In the genomic region with DNA sequence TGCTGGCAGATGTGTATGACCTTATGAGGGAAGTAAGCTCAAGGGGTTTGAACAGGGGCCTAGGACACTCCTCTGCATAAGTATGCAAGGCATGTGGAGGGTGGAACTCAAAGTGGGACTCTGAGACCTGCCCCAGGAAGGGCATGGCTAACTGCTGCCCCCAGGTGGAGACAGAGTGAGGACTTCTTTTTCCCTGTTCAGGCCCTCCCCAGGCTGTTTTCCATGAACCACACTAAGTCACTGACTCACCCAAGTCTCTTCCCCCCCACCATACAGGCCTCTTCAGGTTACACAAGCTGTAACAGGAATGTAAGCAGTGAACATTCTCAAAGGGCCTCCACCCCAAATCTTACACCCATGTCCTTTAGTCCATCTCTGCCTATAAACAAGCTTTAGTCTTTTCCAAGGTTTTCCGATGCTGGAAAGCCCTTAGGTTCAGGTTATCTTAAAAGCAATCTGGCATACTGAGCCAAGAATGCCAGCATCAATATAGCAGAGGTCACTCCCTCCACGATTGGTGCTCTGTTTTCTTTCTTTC, we compare ENCODE assay signal across 8 cellular contexts.
A peak's percentile ranks its signal among the peaks of the same experiment; 100 is the strongest.
DNase-seq lines count a peak whose midpoint lies in the region; ATAC-seq and TF ChIP-seq lines count a peak whose summit lies in the region.

No MANE protein-coding gene starts in this region.

- H3K4me1 ChIP-seq in DOHH2 (ENCODE audit: control insufficient read depth, low read length) (peaks cover 54% of the 10 kb centered on the region), KMS-11 (ENCODE audit: low read depth, poor library complexity, severe bottlenecking) (peaks cover 95% of the 10 kb centered on the region)

- TF ChIP-seq CTCF in DOHH2 (IDR thresholded peaks at IDR 0.05; ENCODE audit: low read depth, low read length, poor library complexity, severe bottlenecking) (peak; percentile 65), KMS-11 (conservative IDR thresholded peaks at IDR 0.05; ENCODE audit: low read depth, low read length) (peak; percentile 74)

- no peak overlapping the region for H2AFZ ChIP-seq in KMS-11 (ENCODE audit: low read depth)

- peak; percentile 89 for DNase-seq in T1000 (lab: John Stamatoyannopoulos, UW)
- peak; percentile 72 for DNase-seq in brain pericyte (ENCODE audit: low read depth, low spot score)
- DNase-seq in inferior parietal cortex (ENCODE audit: extremely low spot score), result peak; percentile 58
- DNase-seq in stimulated activated CD4-positive, alpha-beta T cell treated with anti-CD3 and anti-CD28 coated beads, Interleukin-12 subunit alpha, Interleukin-12 subunit beta, amount 100 ng/mL, for 48 hours (ENCODE audit: low read depth in 2 of 3, low spot score in 1 of 3), result peak in 2 of 3 donors; percentile 66 to 68

- H3K27me3 ChIP-seq in DOHH2 (ENCODE audit: control insufficient read depth, low read length) (no peaks in the 10 kb centered on the region), KMS-11 (ENCODE audit: insufficient read depth, low read depth) (no peaks in the 10 kb centered on the region)

- H3K36me3 ChIP-seq in DOHH2 (ENCODE audit: control insufficient read depth, low read length) (peaks cover 91% of the 10 kb centered on the region), KMS-11 (ENCODE audit: insufficient read depth) (peaks cover 23% of the 10 kb centered on the region; the same call in 1 of the 2 replicates)

- no peaks in the 10 kb centered on the region for H3K9me2 ChIP-seq in DOHH2 (replicated peaks; ENCODE audit: control insufficient read depth, low read length)

- H3K27ac ChIP-seq in DOHH2 (ENCODE audit: low read depth, low read length) (no peak overlapping the region), KMS-11 (peak overlapping the region; percentile 97; the same call in 1 of the 2 replicates)

- no peak overlapping the region for H3K9ac ChIP-seq in KMS-11

- H3K79me2 ChIP-seq in DOHH2 (ENCODE audit: control insufficient read depth, low read length) (peaks cover 11% of the 10 kb centered on the region), KMS-11 (ENCODE audit: insufficient read depth, low read depth) (peaks cover 32% of the 10 kb centered on the region; the same call in 1 of the 2 replicates)

- ATAC-seq in GM19455 (IDR thresholded peaks at IDR 0.05; ENCODE audit: unreplicated experiment) (no peak), HG02678 (IDR thresholded peaks at IDR 0.05; ENCODE audit: unreplicated experiment) (no peak)

- H4K20me1 ChIP-seq in DOHH2 (ENCODE audit: control insufficient read depth, insufficient read depth, low read depth, low read length), result peaks cover 10% of the 10 kb centered on the region; the same call in 1 of the 2 replicates
- no peaks in the 10 kb centered on the region for H4K20me1 ChIP-seq in KMS-11 (ENCODE audit: insufficient read depth)

- H3K4me3 ChIP-seq in DOHH2 (ENCODE audit: low read length), result no peak overlapping the region
- H3K4me3 ChIP-seq in KMS-11 (IDR thresholded peaks at IDR 0.05; ENCODE audit: insufficient read depth, low read depth, low read length), result no peak overlapping the region

- no peak overlapping the region for H3K4me2 ChIP-seq in DOHH2 (ENCODE audit: low read length)
- H3K4me2 ChIP-seq in KMS-11, result peak overlapping the region; percentile 63; the same call in 1 of the 2 replicates

- peaks cover 49% of the 10 kb centered on the region for H3F3A ChIP-seq in DOHH2 (ENCODE audit: control insufficient read depth, insufficient read depth)

- no peaks in the 10 kb centered on the region for H3K9me3 ChIP-seq in DOHH2 (ENCODE audit: control insufficient read depth, insufficient read depth, low read length)
